22 cellular contexts compared by ENCODE assay signal in the genomic region with DNA sequence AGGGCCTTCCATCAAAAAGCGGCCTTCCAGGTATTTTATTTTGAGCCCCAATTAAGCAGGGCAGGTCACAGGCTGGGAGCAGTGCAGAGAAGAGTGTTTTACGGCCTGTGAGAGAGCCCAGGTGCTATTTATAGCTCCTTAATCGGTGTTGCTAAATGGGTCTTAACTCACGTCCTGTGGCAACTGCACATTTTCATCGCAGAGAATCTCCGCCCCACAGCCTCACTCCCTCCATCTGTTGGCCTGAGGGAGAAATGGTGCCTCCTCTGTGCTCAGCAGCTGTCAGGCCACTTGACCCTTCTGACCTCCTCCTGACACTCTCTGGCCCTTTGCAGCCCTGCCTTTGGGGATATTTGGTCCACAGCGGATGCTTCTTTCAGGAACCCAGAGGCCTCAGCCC. TPM values are rescaled to one million over a fixed set of nuclear protein-coding genes. Genes with fewer than 3 reads are reported as not detected.
DNase-seq lines count a peak whose midpoint lies in the region; ATAC-seq and TF ChIP-seq lines count a peak whose summit lies in the region.
"Had no signal": no experiment of that assay in that cellular context is flagged by ENCODE, and none has a peak within 500 bp of the region (broad histone marks: within the 10 kb centered on the region; RNA-seq: fewer than 3 reads in every experiment).

No MANE protein-coding gene starts in this region.

- H3K4me1 ChIP-seq in heart right ventricle (peaks cover 0 to 30% (median 13%) of the 10 kb centered on the region in 9 donors), skeletal muscle tissue (ENCODE audit: control insufficient read depth in 3 of 3, insufficient read depth in 3 of 3, low read length in 3 of 3) (peaks cover 29 to 40% (median 36%) of the 10 kb centered on the region in 3 donors), esophagus squamous epithelium (no peaks in the 10 kb centered on the region)
- H3K4me1 ChIP-seq: foreskin keratinocyte, stomach had no signal

- ATAC-seq in heart right ventricle: peak; percentile 70 to 95 (median 92)
- ATAC-seq: foreskin keratinocyte, Panc1 had no signal

- DNase-seq in NCI-H1105 treated with DMSO at 0.1 percent for 48 hours (lab: John Stamatoyannopoulos, UW) (peak; percentile 12), NCI-H1105 (lab: John Stamatoyannopoulos, UW) (no peak), RPMI8226 (peak; percentile 24), heart right ventricle (peak in 1 of 2 donors; percentile 61), esophagus squamous epithelium (lab: John Stamatoyannopoulos, UW) (no peak)
- DNase-seq in activated CD4-positive, alpha-beta T cell treated with anti-CD3 and anti-CD28 coated beads, Interleukin-2, amount 10 ng/mL, durations not matched to agents 7 days and 5 days: no peak
- no peak for DNase-seq in activated CD4-positive, alpha-beta T cell treated with anti-CD3 and anti-CD28 coated beads, Interleukin-2, amount 10 ng/mL, durations not matched to agents 24 days and 14 days
- DNase-seq: 8988T; activated CD4-positive, alpha-beta T cell treated with anti-CD3 and anti-CD28 coated beads for 1 hour; activated naive CD8-positive, alpha-beta T cell treated with anti-CD3 and anti-CD28 coated beads for 36 hours; caudate nucleus; DMS79; foreskin keratinocyte; GOT3; mesendoderm; pancreas; stomach; T-helper 2 cell had no signal

- H3K27me3 ChIP-seq in heart right ventricle (no peaks in the 10 kb centered on the region), skeletal muscle tissue (ENCODE audit: control insufficient read depth in 3 of 3, insufficient read depth in 3 of 3, low read length in 3 of 3) (no peaks in the 10 kb centered on the region), esophagus squamous epithelium (no peaks in the 10 kb centered on the region)
- H3K27me3 ChIP-seq: foreskin keratinocyte, pancreas, stomach had no signal

- 38 to 46% methylated on average over 7 of the region's 7 CpGs for WGBS in heart right ventricle, 2 donors
- 77 to 85% methylated on average over 7 of the region's 7 CpGs for WGBS in esophagus squamous epithelium, 2 donors

- no peak overlapping the region for H3K4me3 Mint-ChIP-seq in activated CD4-positive, alpha-beta T cell treated with anti-CD3 and anti-CD28 coated beads, Interleukin-2, amount 10 ng/mL, durations not matched to agents 7 days and 5 days
- no peak overlapping the region for H3K4me3 Mint-ChIP-seq in activated CD4-positive, alpha-beta T cell treated with anti-CD3 and anti-CD28 coated beads, Interleukin-2, amount 10 ng/mL, durations not matched to agents 24 days and 14 days
- H3K4me3 Mint-ChIP-seq: activated naive CD8-positive, alpha-beta T cell treated with anti-CD3 and anti-CD28 coated beads for 36 hours had no signal

- H3K4me1 Mint-ChIP-seq in activated CD4-positive, alpha-beta T cell treated with anti-CD3 and anti-CD28 coated beads, Interleukin-2, amount 10 ng/mL, durations not matched to agents 7 days and 5 days: no peaks in the 10 kb centered on the region
- H3K4me1 Mint-ChIP-seq in activated CD4-positive, alpha-beta T cell treated with anti-CD3 and anti-CD28 coated beads, Interleukin-2, amount 10 ng/mL, durations not matched to agents 24 days and 14 days: no peaks in the 10 kb centered on the region
- H3K4me1 Mint-ChIP-seq: activated naive CD8-positive, alpha-beta T cell treated with anti-CD3 and anti-CD28 coated beads for 36 hours had no signal

- no peak for TF ChIP-seq POLR2A in esophagus squamous epithelium (IDR thresholded peaks at IDR 0.05)

- H3K27ac ChIP-seq in heart right ventricle (peak overlapping the region in 8 of 10 donors; percentile 47 to 86 (median 77)), skeletal muscle tissue (ENCODE audit: low read depth, low read length) (peak overlapping the region; percentile 89), esophagus squamous epithelium (no peak overlapping the region)
- H3K27ac ChIP-seq: C4-2B, foreskin keratinocyte, pancreas, stomach had no signal

- H3K9me3 ChIP-seq in heart right ventricle (peaks cover 0 to 6% (median 0%) of the 10 kb centered on the region in 11 donors), skeletal muscle tissue (ENCODE audit: control insufficient read depth in 3 of 3, low read length in 3 of 3) (no peaks in the 10 kb centered on the region), esophagus squamous epithelium (no peaks in the 10 kb centered on the region)
- H3K9me3 ChIP-seq: pancreas, stomach had no signal

- no peaks in the 10 kb centered on the region for H3K36me3 Mint-ChIP-seq in activated CD4-positive, alpha-beta T cell treated with anti-CD3 and anti-CD28 coated beads, Interleukin-2, amount 10 ng/mL, durations not matched to agents 7 days and 5 days (ENCODE audit: low read depth)
- H3K36me3 Mint-ChIP-seq in activated CD4-positive, alpha-beta T cell treated with anti-CD3 and anti-CD28 coated beads, Interleukin-2, amount 10 ng/mL, durations not matched to agents 24 days and 14 days (ENCODE audit: low read depth): no peaks in the 10 kb centered on the region
- H3K36me3 Mint-ChIP-seq: activated naive CD8-positive, alpha-beta T cell treated with anti-CD3 and anti-CD28 coated beads for 36 hours had no signal

- no peaks in the 10 kb centered on the region for H3K27me3 Mint-ChIP-seq in activated CD4-positive, alpha-beta T cell treated with anti-CD3 and anti-CD28 coated beads, Interleukin-2, amount 10 ng/mL, durations not matched to agents 7 days and 5 days
- no peaks in the 10 kb centered on the region for H3K27me3 Mint-ChIP-seq in activated CD4-positive, alpha-beta T cell treated with anti-CD3 and anti-CD28 coated beads, Interleukin-2, amount 10 ng/mL, durations not matched to agents 24 days and 14 days
- H3K27me3 Mint-ChIP-seq: activated naive CD8-positive, alpha-beta T cell treated with anti-CD3 and anti-CD28 coated beads for 36 hours had no signal

- TF ChIP-seq CTCF in heart right ventricle (IDR thresholded peaks at IDR 0.05) (peak in 7 of 9 donors; percentile 17 to 57 (median 31)), esophagus squamous epithelium (IDR thresholded peaks at IDR 0.05) (no peak)

- H3K9ac ChIP-seq in skeletal muscle tissue (ENCODE audit: low read depth in 1 of 3, low read length in 3 of 3): peak overlapping the region; percentile 57 to 69 (median 64)

- intact Hi-C loops in heart right ventricle (cut with DNase I): loop anchor here (2.0 to 10.0 kb wide), 11 partner anchors 57 to 215 kb away; a partner anchor contains a TSS
- intact Hi-C loops in esophagus squamous epithelium (cut with DNase I): loop anchor here (10.0 kb wide), 2 partner anchors 65 to 95 kb away; no protein-coding TSS in a partner anchor
- intact Hi-C loops in activated CD4-positive, alpha-beta T cell treated with anti-CD3 and anti-CD28 coated beads, Interleukin-2, amount 10 ng/mL, durations not matched to agents 24 days and 14 days (cut with micrococcal nuclease): no loop called here

- POLR2A ChIA-PET in activated CD4-positive, alpha-beta T cell treated with anti-CD3 and anti-CD28 coated beads, Interleukin-2, amount 10 ng/mL, durations not matched to agents 7 days and 5 days (lab: Charles Lee): no interaction called here

- H3K9me3 Mint-ChIP-seq in activated CD4-positive, alpha-beta T cell treated with anti-CD3 and anti-CD28 coated beads, Interleukin-2, amount 10 ng/mL, durations not matched to agents 7 days and 5 days: peaks cover 2% of the 10 kb centered on the region
- no peaks in the 10 kb centered on the region for H3K9me3 Mint-ChIP-seq in activated CD4-positive, alpha-beta T cell treated with anti-CD3 and anti-CD28 coated beads, Interleukin-2, amount 10 ng/mL, durations not matched to agents 24 days and 14 days

- H3K27ac Mint-ChIP-seq in activated CD4-positive, alpha-beta T cell treated with anti-CD3 and anti-CD28 coated beads, Interleukin-2, amount 10 ng/mL, durations not matched to agents 7 days and 5 days: no peak overlapping the region
- no peak overlapping the region for H3K27ac Mint-ChIP-seq in activated CD4-positive, alpha-beta T cell treated with anti-CD3 and anti-CD28 coated beads, Interleukin-2, amount 10 ng/mL, durations not matched to agents 24 days and 14 days
- H3K27ac Mint-ChIP-seq: activated naive CD8-positive, alpha-beta T cell treated with anti-CD3 and anti-CD28 coated beads for 36 hours had no signal

- H3K36me3 ChIP-seq in heart right ventricle (no peaks in the 10 kb centered on the region), skeletal muscle tissue (ENCODE audit: control insufficient read depth in 3 of 3, insufficient read depth in 3 of 3, low read length in 3 of 3) (no peaks in the 10 kb centered on the region), esophagus squamous epithelium (no peaks in the 10 kb centered on the region)
- H3K36me3 ChIP-seq: pancreas, stomach had no signal

- CTCF ChIA-PET in activated CD4-positive, alpha-beta T cell treated with anti-CD3 and anti-CD28 coated beads, Interleukin-2, amount 10 ng/mL, durations not matched to agents 7 days and 5 days (lab: Charles Lee): interaction anchor here (0.9 kb wide), 1 partner anchor 110 kb away, joined by 5 read pairs; no protein-coding TSS in a partner anchor

- H3K4me3 ChIP-seq in heart right ventricle (no peak overlapping the region), skeletal muscle tissue (ENCODE audit: low read length in 3 of 3) (peak overlapping the region in 2 of 3 donors; percentile 13 to 22), esophagus squamous epithelium (no peak overlapping the region)
- H3K4me3 ChIP-seq: pancreas, stomach had no signal

RNA-seq across cellular contexts. Expression of a gene that starts 58.6 kb away (rescaled TPM):
- total RNA-seq in heart right ventricle: 1 to 10 TPM; 2.1 to 8.7 (median 4.7) TPM
- polyA plus RNA-seq in heart right ventricle: 1 to 10 TPM; 2.1 to 2.3 TPM
- total RNA-seq in skeletal muscle tissue: 12.0 TPM
- total RNA-seq in esophagus squamous epithelium: not detected
- not detected for total RNA-seq in activated CD4-positive, alpha-beta T cell treated with anti-CD3 and anti-CD28 coated beads, Interleukin-2, amount 10 ng/mL, durations not matched to agents 7 days and 5 days
- total RNA-seq in activated CD4-positive, alpha-beta T cell treated with anti-CD3 and anti-CD28 coated beads, Interleukin-2, amount 10 ng/mL, durations not matched to agents 24 days and 14 days: 0.07 TPM in 1 of 2 replicates, not detected in the other
- total RNA-seq: activated naive CD8-positive, alpha-beta T cell treated with anti-CD3 and anti-CD28 coated beads for 36 hours; foreskin keratinocyte; HT1080 had no signal

Comparison
In these comparisons a context has a peak if more than half of its experiments do, and no peak if none do; other contexts are left out.
1. DNase-seq: peak in NCI-H1105 treated with DMSO at 0.1 percent for 48 hours (single experiment) and RPMI8226 (single experiment); none in NCI-H1105 (single experiment), esophagus squamous epithelium (single experiment), activated CD4-positive, alpha-beta T cell treated with anti-CD3 and anti-CD28 coated beads, Interleukin-2, amount 10 ng/mL, durations not matched to agents 7 days and 5 days (single experiment) and activated CD4-positive, alpha-beta T cell treated with anti-CD3 and anti-CD28 coated beads, Interleukin-2, amount 10 ng/mL, durations not matched to agents 24 days and 14 days (single experiment).
2. H3K27ac ChIP-seq: peak in heart right ventricle (8 of 10) and skeletal muscle tissue (single experiment); none in esophagus squamous epithelium (0 of 4).
3. H3K4me3 ChIP-seq: peak in skeletal muscle tissue (2 of 3); none in heart right ventricle (0 of 10) and esophagus squamous epithelium (0 of 4).
4. CTCF ChIP-seq: peak in heart right ventricle (7 of 9); none in esophagus squamous epithelium (0 of 6).